ENCODE assay signal across 3 cellular contexts in the genomic region with DNA sequence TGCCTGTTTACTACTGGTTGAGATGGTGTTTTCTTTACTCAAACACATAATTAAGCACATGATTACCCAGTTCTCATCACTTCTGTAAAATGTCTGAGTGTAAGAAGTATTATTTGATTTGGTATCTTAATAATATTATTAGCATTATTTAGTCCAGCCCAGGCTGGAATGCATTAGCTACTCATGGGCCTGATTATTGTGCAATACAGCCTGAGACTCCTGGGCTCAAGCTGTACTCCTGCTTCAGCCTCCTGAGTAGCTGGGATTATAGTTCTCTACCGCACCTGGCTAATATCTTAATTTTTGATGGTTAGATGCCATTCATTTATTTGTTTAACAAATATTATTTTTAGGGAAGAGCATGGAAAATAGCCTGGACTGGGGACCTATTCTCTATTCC.
TF ChIP-seq lines count a peak whose summit lies in the region.

No MANE protein-coding gene starts in this region.

TF ChIP-seq in HepG2, 621 proteins besides CTCF, POLR2A, EP300 and RAD21:
- TF ChIP-seq, protein P1, sequence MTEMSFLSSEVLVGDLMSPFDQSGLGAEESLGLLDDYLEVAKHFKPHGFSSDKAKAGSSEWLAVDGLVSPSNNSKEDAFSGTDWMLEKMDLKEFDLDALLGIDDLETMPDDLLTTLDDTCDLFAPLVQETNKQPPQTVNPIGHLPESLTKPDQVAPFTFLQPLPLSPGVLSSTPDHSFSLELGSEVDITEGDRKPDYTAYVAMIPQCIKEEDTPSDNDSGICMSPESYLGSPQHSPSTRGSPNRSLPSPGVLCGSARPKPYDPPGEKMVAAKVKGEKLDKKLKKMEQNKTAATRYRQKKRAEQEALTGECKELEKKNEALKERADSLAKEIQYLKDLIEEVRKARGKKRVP (CRISPR knock-in tag; IDR thresholded peaks at IDR 0.05) = no peak
- TF ChIP-seq CEBPB (IDR thresholded peaks at IDR 0.05; ENCODE audit: borderline replicate concordance, low read depth, low read length) (peak; percentile 70; the same call in 1 of the 2 replicates), NCOR1 (IDR thresholded peaks at IDR 0.05; ENCODE audit: borderline replicate concordance, low read length) (no peak)
TF ChIP-seq in HepG2: peak in this region for 1.

TF ChIP-seq in IMR-90, 13 proteins besides CTCF, POLR2A, EP300 and RAD21:
- TF ChIP-seq, protein P2, sequence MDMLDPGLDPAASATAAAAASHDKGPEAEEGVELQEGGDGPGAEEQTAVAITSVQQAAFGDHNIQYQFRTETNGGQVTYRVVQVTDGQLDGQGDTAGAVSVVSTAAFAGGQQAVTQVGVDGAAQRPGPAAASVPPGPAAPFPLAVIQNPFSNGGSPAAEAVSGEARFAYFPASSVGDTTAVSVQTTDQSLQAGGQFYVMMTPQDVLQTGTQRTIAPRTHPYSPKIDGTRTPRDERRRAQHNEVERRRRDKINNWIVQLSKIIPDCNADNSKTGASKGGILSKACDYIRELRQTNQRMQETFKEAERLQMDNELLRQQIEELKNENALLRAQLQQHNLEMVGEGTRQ (IDR thresholded peaks at IDR 0.05; ENCODE audit: low read depth, low read length) = no peak
- TF ChIP-seq MXI1 (IDR thresholded peaks at IDR 0.05; ENCODE audit: borderline replicate concordance, low read depth, low read length) (no peak), MAFK (IDR thresholded peaks at IDR 0.05; ENCODE audit: low read depth, low read length) (no peak), CEBPB (IDR thresholded peaks at IDR 0.05; ENCODE audit: low read depth, low read length) (peak; percentile 73)

TF ChIP-seq in H1, 55 proteins besides CTCF, POLR2A, EP300 and RAD21:
- no peak for TF ChIP-seq MAFK (IDR thresholded peaks at IDR 0.05; ENCODE audit: low read depth, low read length)
- peak; percentile 59; the same call in 1 of the 2 replicates for TF ChIP-seq CEBPB (IDR thresholded peaks at IDR 0.05; ENCODE audit: low read depth, low read length)
- TF ChIP-seq POU5F1 (IDR thresholded peaks at IDR 0.05; ENCODE audit: low read depth, low read length) = no peak
